Comparison of ENCODE assay signal across 11 cellular contexts in genomic region chr20:45016089-45016641, GRCh38. TPM values are rescaled to one million over a fixed set of nuclear protein-coding genes. Genes with fewer than 3 reads are reported as not detected.
DNase-seq lines count a peak whose midpoint lies in the region; ATAC-seq and TF ChIP-seq lines count a peak whose summit lies in the region.
"Had no signal": no experiment of that assay in that cellular context is flagged by ENCODE, and none has a peak within 500 bp of the region (broad histone marks: within the 10 kb centered on the region; RNA-seq: fewer than 3 reads in every experiment).

No MANE protein-coding gene starts in this region.

- peaks cover 45% of the 10 kb centered on the region for H3K36me3 ChIP-seq in CD8-positive, alpha-beta memory T cell (ENCODE audit: insufficient read depth, low read length)
- H3K36me3 ChIP-seq in KMS-11 (ENCODE audit: insufficient read depth): peaks cover 11% of the 10 kb centered on the region; the same call in 1 of the 2 replicates
- no peaks in the 10 kb centered on the region for H3K36me3 ChIP-seq in brain microvascular endothelial cell (replicated peaks)

- H3K79me2 ChIP-seq in KMS-11 (ENCODE audit: insufficient read depth, low read depth): no peaks in the 10 kb centered on the region; the same call in 1 of the 2 replicates

- POLR2A ChIA-PET in CD8-positive, alpha-beta memory T cell (lab: Charles Lee): no interaction called here

- in situ Hi-C loops in brain microvascular endothelial cell (cut with HindIII; ENCODE audit: low pct_ligation_motif_present, low sequenced_read_pairs): no loop called here

- peak overlapping the region; percentile 0 to 92 (median 56) for H3K27ac Mint-ChIP-seq in CD8-positive, alpha-beta memory T cell
- peak overlapping the region; percentile 23 to 64 for H3K27ac Mint-ChIP-seq in natural killer cell treated with Interleukin-12 subunit alpha and Interleukin-12 subunit beta and Interleukin-15 and Interleukin-18, amount 100 ng/mL, for 72 hours

- no peak for DNase-seq in CD8-positive, alpha-beta memory T cell
- DNase-seq in brain microvascular endothelial cell (peak; percentile 49), NCI-H2081 (lab: John Stamatoyannopoulos, UW) (no peak), putamen (ENCODE audit: low spot score) (no peak)
- DNase-seq in natural killer cell treated with Interleukin-12 subunit alpha and Interleukin-12 subunit beta and Interleukin-15 and Interleukin-18, amount 100 ng/mL, for 72 hours (ENCODE audit: low spot score): no peak
- DNase-seq: activated effector memory CD4-positive, alpha-beta T cell treated with anti-CD3 and anti-CD28 coated beads, Interleukin-2, amount 50 U/mL, for 16 hours; COR-L47; NCI-H1048 had no signal

- H3K27me3 Mint-ChIP-seq in CD8-positive, alpha-beta memory T cell: no peaks in the 10 kb centered on the region
- H3K27me3 Mint-ChIP-seq in natural killer cell treated with Interleukin-12 subunit alpha and Interleukin-12 subunit beta and Interleukin-15 and Interleukin-18, amount 100 ng/mL, for 72 hours: no peaks in the 10 kb centered on the region

- ATAC-seq in natural killer cell treated with Interleukin-12 subunit alpha and Interleukin-12 subunit beta and Interleukin-15 and Interleukin-18, amount 100 ng/mL, for 72 hours: no peak
- ATAC-seq in HG03025 (IDR thresholded peaks at IDR 0.05; ENCODE audit: low FRiP score, unreplicated experiment) (no peak), HG03342 (IDR thresholded peaks at IDR 0.05; ENCODE audit: unreplicated experiment) (no peak)

- H3K9ac ChIP-seq in KMS-11: no peak overlapping the region

- no peak overlapping the region for H3K27ac ChIP-seq in CD8-positive, alpha-beta memory T cell (ENCODE audit: low read depth, low read length)
- H3K27ac ChIP-seq in KMS-11 (peak overlapping the region; percentile 13; the same call in 1 of the 2 replicates), brain microvascular endothelial cell (peak overlapping the region; percentile 70)

- CTCF ChIA-PET in CD8-positive, alpha-beta memory T cell (lab: Charles Lee): no interaction called here

- H3K4me2 ChIP-seq in KMS-11: peak overlapping the region; percentile 5; the same call in 1 of the 2 replicates

- TF ChIP-seq CTCF in KMS-11 (conservative IDR thresholded peaks at IDR 0.05; ENCODE audit: low read depth, low read length): no peak
- TF ChIP-seq CTCF in brain microvascular endothelial cell (IDR thresholded peaks at IDR 0.05; ENCODE audit: low read depth, low read length, missing control alignments): no peak

- no peaks in the 10 kb centered on the region for H4K20me1 ChIP-seq in KMS-11 (ENCODE audit: insufficient read depth)

- H3K4me3 Mint-ChIP-seq in CD8-positive, alpha-beta memory T cell: peak overlapping the region in 3 of 7 donors; percentile 0 to 62 (median 52)
- no peak overlapping the region for H3K4me3 Mint-ChIP-seq in natural killer cell treated with Interleukin-12 subunit alpha and Interleukin-12 subunit beta and Interleukin-15 and Interleukin-18, amount 100 ng/mL, for 72 hours

- H2AFZ ChIP-seq in KMS-11 (ENCODE audit: low read depth): no peak overlapping the region

- no peak overlapping the region for H3K4me3 ChIP-seq in CD8-positive, alpha-beta memory T cell (ENCODE audit: low read length)
- H3K4me3 ChIP-seq in KMS-11 (IDR thresholded peaks at IDR 0.05; ENCODE audit: insufficient read depth, low read depth, low read length) (no peak overlapping the region), brain microvascular endothelial cell (ENCODE audit: low read depth, low read length) (no peak overlapping the region)

- peaks cover 38% of the 10 kb centered on the region for H3K4me1 ChIP-seq in CD8-positive, alpha-beta memory T cell (ENCODE audit: insufficient read depth, low read length)
- H3K4me1 ChIP-seq in KMS-11 (ENCODE audit: low read depth, poor library complexity, severe bottlenecking): peaks cover 86% of the 10 kb centered on the region

- no peaks in the 10 kb centered on the region for H3K27me3 ChIP-seq in CD8-positive, alpha-beta memory T cell (ENCODE audit: insufficient read depth, low read length, poor library complexity, severe bottlenecking)
- H3K27me3 ChIP-seq in KMS-11 (ENCODE audit: insufficient read depth, low read depth): no peaks in the 10 kb centered on the region
- no peaks in the 10 kb centered on the region for H3K27me3 ChIP-seq in brain microvascular endothelial cell (replicated peaks)

- H3K9me3 Mint-ChIP-seq in CD8-positive, alpha-beta memory T cell: no peaks in the 10 kb centered on the region
- H3K9me3 Mint-ChIP-seq in natural killer cell treated with Interleukin-12 subunit alpha and Interleukin-12 subunit beta and Interleukin-15 and Interleukin-18, amount 100 ng/mL, for 72 hours: no peaks in the 10 kb centered on the region

- H3K9me3 ChIP-seq in CD8-positive, alpha-beta memory T cell (ENCODE audit: low read length): no peaks in the 10 kb centered on the region

- H3K36me3 Mint-ChIP-seq in CD8-positive, alpha-beta memory T cell: peaks cover 3 to 83% (median 22%) of the 10 kb centered on the region in 3 donors
- H3K36me3 Mint-ChIP-seq in natural killer cell treated with Interleukin-12 subunit alpha and Interleukin-12 subunit beta and Interleukin-15 and Interleukin-18, amount 100 ng/mL, for 72 hours: peaks cover 18% of the 10 kb centered on the region

- H3K4me1 Mint-ChIP-seq in CD8-positive, alpha-beta memory T cell: peaks cover 67 to 85% (median 84%) of the 10 kb centered on the region in 3 donors
- peaks cover 42 to 47% of the 10 kb centered on the region in 2 donors for H3K4me1 Mint-ChIP-seq in natural killer cell treated with Interleukin-12 subunit alpha and Interleukin-12 subunit beta and Interleukin-15 and Interleukin-18, amount 100 ng/mL, for 72 hours (ENCODE audit: low read depth in 2 of 2)

RNA-seq across cellular contexts. Expression of gene STK4, which starts 49.9 kb away (rescaled TPM):
- total RNA-seq in CD8-positive, alpha-beta memory T cell: 100 to 1,000 TPM; 200 to 210 TPM
- polyA plus RNA-seq in CD8-positive, alpha-beta memory T cell: 192 TPM
- total RNA-seq in natural killer cell treated with Interleukin-12 subunit alpha and Interleukin-12 subunit beta and Interleukin-15 and Interleukin-18, amount 100 ng/mL, for 72 hours: 100 to 1,000 TPM; 157 to 264 TPM

RNA-seq across cellular contexts. Expression of gene TOMM34, which starts 56.0 kb away (rescaled TPM):
- 10 to 100 TPM; 75.4 to 76.8 TPM for total RNA-seq in CD8-positive, alpha-beta memory T cell
- 21.0 TPM for polyA plus RNA-seq in CD8-positive, alpha-beta memory T cell
- 10 to 100 TPM; 25.1 to 34.9 TPM for total RNA-seq in natural killer cell treated with Interleukin-12 subunit alpha and Interleukin-12 subunit beta and Interleukin-15 and Interleukin-18, amount 100 ng/mL, for 72 hours
